3 cellular contexts compared by ENCODE assay signal in the genomic region with DNA sequence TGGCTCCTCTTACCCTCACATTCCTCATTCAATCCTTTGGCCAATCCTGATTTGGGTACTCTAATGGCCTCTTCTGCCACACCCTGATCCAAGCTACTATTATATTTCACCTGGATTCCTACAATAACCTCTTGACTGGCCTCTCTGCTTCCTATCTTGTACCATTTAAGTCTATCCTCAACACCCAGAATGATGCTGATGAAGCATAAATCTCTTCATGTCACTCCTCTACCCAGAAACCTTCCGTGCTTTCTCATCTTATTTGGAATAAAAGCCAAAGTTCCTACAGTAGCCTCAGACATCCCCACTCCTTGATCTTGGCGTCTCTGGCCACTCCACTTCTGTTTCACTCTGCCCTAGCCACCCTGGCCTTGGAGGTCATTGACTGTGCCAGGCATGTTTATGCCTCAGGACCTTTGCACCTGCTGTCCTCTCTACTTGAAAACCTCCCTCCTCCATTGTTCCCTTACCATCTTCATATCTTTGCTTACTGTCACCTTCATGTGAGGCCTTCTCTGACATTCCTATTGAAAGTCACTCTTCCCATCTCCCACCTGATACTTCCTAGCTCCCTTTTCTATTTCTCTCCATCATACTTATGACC.
TF ChIP-seq lines count a peak whose summit lies in the region.

No MANE protein-coding gene starts in this region.

TF ChIP-seq in HepG2, 621 proteins besides CTCF, POLR2A, EP300 and RAD21:
- no peak for TF ChIP-seq PHF8 (CRISPR knock-in tag; IDR thresholded peaks at IDR 0.05)
- no peak for TF ChIP-seq ZNF644 (CRISPR knock-in tag; IDR thresholded peaks at IDR 0.05; ENCODE audit: low read depth)
- TF ChIP-seq RFX5 (IDR thresholded peaks at IDR 0.05; ENCODE audit: low read depth, low read length) = no peak
- TF ChIP-seq MAFF (IDR thresholded peaks at IDR 0.05; ENCODE audit: low read depth, low read length) = 0 out of 2 replicates have a peak, but pooled peaks have one; percentile 12
- TF ChIP-seq MAFK (conservative IDR thresholded peaks at IDR 0.05 in 1 of 2, IDR thresholded peaks at IDR 0.05 in 1 of 2; ENCODE audit: low read length in 2 of 2) = peak; percentile 40 to 61
- no peak for TF ChIP-seq ZBTB3 (CRISPR knock-in tag; IDR thresholded peaks at IDR 0.05; ENCODE audit: borderline replicate concordance, low read depth)
- no peak for TF ChIP-seq NFE2L1 (CRISPR knock-in tag; IDR thresholded peaks at IDR 0.05; ENCODE audit: borderline replicate concordance)
- TF ChIP-seq NFIB (CRISPR knock-in tag; IDR thresholded peaks at IDR 0.05; ENCODE audit: borderline replicate concordance) = no peak
- no peak for TF ChIP-seq ZSCAN20 (CRISPR knock-in tag; IDR thresholded peaks at IDR 0.05; ENCODE audit: borderline replicate concordance)
- TF ChIP-seq HOXD1 (CRISPR knock-in tag; IDR thresholded peaks at IDR 0.05) = no peak
- TF ChIP-seq CSRNP2 (CRISPR knock-in tag; conservative IDR thresholded peaks at IDR 0.05; ENCODE audit: low read depth) = no peak

TF ChIP-seq in K562, 482 proteins besides CTCF, POLR2A, EP300 and RAD21:
- peak; percentile 49; the same call in 1 of the 2 replicates for TF ChIP-seq ZNF316 (IDR thresholded peaks at IDR 0.05)
- TF ChIP-seq RBM25 (IDR thresholded peaks at IDR 0.05; ENCODE audit: low read depth, low read length, severe bottlenecking) = peak; percentile 26
- no peak for TF ChIP-seq NR0B1 (IDR thresholded peaks at IDR 0.05; ENCODE audit: partially characterized antibody)
- TF ChIP-seq MAFG (tag; conservative IDR thresholded peaks at IDR 0.05) = 0 out of 2 replicates have a peak, but pooled peaks have one; percentile 13
- TF ChIP-seq TEAD2 (tag; IDR thresholded peaks at IDR 0.05) = no peak
- TF ChIP-seq C11orf30 (IDR thresholded peaks at IDR 0.05; ENCODE audit: low read depth) = peak; percentile 20; the same call in 1 of the 2 replicates

TF ChIP-seq in H1, 55 proteins besides CTCF, POLR2A, EP300 and RAD21:
- TF ChIP-seq SP1 (IDR thresholded peaks at IDR 0.05; ENCODE audit: low read depth, low read length) (no peak), KDM1A (IDR thresholded peaks at IDR 0.05; ENCODE audit: borderline replicate concordance, low read length) (peak; percentile 77; the same call in 1 of the 2 replicates)
